ENCODE assay signal across 1 cellular context in genomic region chr16:17273142-17273561, GRCh38.
A peak's percentile ranks its signal among the peaks of the same experiment; 100 is the strongest.
TF ChIP-seq lines count a peak whose summit lies in the region.

No MANE protein-coding gene starts in this region.

TF ChIP-seq in GM12878, 131 proteins besides CTCF, POLR2A, EP300 and RAD21 (continued from another document and continues in another):
- TF ChIP-seq PKNOX1 (IDR thresholded peaks at IDR 0.05) (no peak), TBL1XR1 (IDR thresholded peaks at IDR 0.05; ENCODE audit: low read depth, low read length) (no peak), FOS (IDR thresholded peaks at IDR 0.05; ENCODE audit: borderline replicate concordance, extremely low read depth, insufficient read length) (no peak), MTA2 (IDR thresholded peaks at IDR 0.05; ENCODE audit: low read depth) (0 out of 2 replicates have a peak, but pooled peaks have one; percentile 29), PAX8 (IDR thresholded peaks at IDR 0.05) (no peak), ZNF592 (IDR thresholded peaks at IDR 0.05) (no peak), NFIC (IDR thresholded peaks at IDR 0.05; ENCODE audit: low read depth, low read length) (peak; percentile 44; the same call in 1 of the 2 replicates), EED (IDR thresholded peaks at IDR 0.05; ENCODE audit: low read depth) (0 out of 2 replicates have a peak, but pooled peaks have one; percentile 30), MYB (IDR thresholded peaks at IDR 0.05; ENCODE audit: borderline replicate concordance, low read depth, low read length) (no peak), NR2C2 (IDR thresholded peaks at IDR 0.05; ENCODE audit: borderline replicate concordance, control insufficient read depth, insufficient read length, low read depth) (no peak), SMAD5 (IDR thresholded peaks at IDR 0.05; ENCODE audit: low read depth) (no peak), HDGF (IDR thresholded peaks at IDR 0.05) (no peak), RUNX3 (IDR thresholded peaks at IDR 0.05; ENCODE audit: low read length) (peak; percentile 95), IRF5 (IDR thresholded peaks at IDR 0.05; ENCODE audit: borderline replicate concordance) (no peak), USF2 (IDR thresholded peaks at IDR 0.05; ENCODE audit: borderline replicate concordance, low read depth, low read length) (no peak), NBN (IDR thresholded peaks at IDR 0.05) (peak; percentile 59; the same call in 1 of the 2 replicates), MXI1 (IDR thresholded peaks at IDR 0.05; ENCODE audit: low read depth, low read length) (no peak), RELB (IDR thresholded peaks at IDR 0.05; ENCODE audit: low read depth) (no peak), BACH1 (IDR thresholded peaks at IDR 0.05; ENCODE audit: borderline replicate concordance) (no peak), SMARCA5 (IDR thresholded peaks at IDR 0.05) (no peak), MEF2A (IDR thresholded peaks at IDR 0.05; ENCODE audit: insufficient read depth, low read depth, low read length) (no peak), SREBF2 (IDR thresholded peaks at IDR 0.05; ENCODE audit: low read length) (no peak), YBX1 (IDR thresholded peaks at IDR 0.05) (no peak), PBX3 (IDR thresholded peaks at IDR 0.05; ENCODE audit: insufficient replicate concordance, low read depth, low read length) (no peak), MTA3 (IDR thresholded peaks at IDR 0.05; ENCODE audit: borderline replicate concordance, low read length) (no peak), CEBPB (IDR thresholded peaks at IDR 0.05; ENCODE audit: borderline replicate concordance in 1 of 2, low read depth in 2 of 2, low read length in 2 of 2) (0 out of 4 replicates have a peak, but pooled peaks of 1 of the 2 experiments have one; percentile 59), KAT2A (conservative IDR thresholded peaks at IDR 0.05; ENCODE audit: control insufficient read depth, low read depth, low read length) (no peak), SMC3 (IDR thresholded peaks at IDR 0.05; ENCODE audit: borderline replicate concordance, low read length) (no peak), FOXM1 (IDR thresholded peaks at IDR 0.05; ENCODE audit: low read depth, low read length) (peak; percentile 45; the same call in 1 of the 2 replicates), CREM (IDR thresholded peaks at IDR 0.05; ENCODE audit: low read depth) (peak; percentile 74; the same call in 1 of the 2 replicates), CHD1 (IDR thresholded peaks at IDR 0.05; ENCODE audit: low read depth, low read length) (no peak), ZNF24 (IDR thresholded peaks at IDR 0.05) (no peak), ZSCAN29 (IDR thresholded peaks at IDR 0.05) (no peak), STAT1 (conservative IDR thresholded peaks at IDR 0.05) (no peak), JUND (IDR thresholded peaks at IDR 0.05; ENCODE audit: low read depth, low read length) (peak; percentile 63; the same call in 1 of the 2 replicates), EZH2 (IDR thresholded peaks at IDR 0.05; ENCODE audit: borderline replicate concordance, control insufficient read depth, low read depth, low read length) (no peak), ZNF274 (IDR thresholded peaks at IDR 0.05; ENCODE audit: insufficient read depth, insufficient read length) (no peak), NFXL1 (IDR thresholded peaks at IDR 0.05; ENCODE audit: borderline replicate concordance) (no peak), RELA (IDR thresholded peaks at IDR 0.05; ENCODE audit: borderline replicate concordance, partially characterized antibody) (no peak), HDAC6 (IDR thresholded peaks at IDR 0.05; ENCODE audit: unreplicated experiment) (no peak)
- TF ChIP-seq, protein P1, sequence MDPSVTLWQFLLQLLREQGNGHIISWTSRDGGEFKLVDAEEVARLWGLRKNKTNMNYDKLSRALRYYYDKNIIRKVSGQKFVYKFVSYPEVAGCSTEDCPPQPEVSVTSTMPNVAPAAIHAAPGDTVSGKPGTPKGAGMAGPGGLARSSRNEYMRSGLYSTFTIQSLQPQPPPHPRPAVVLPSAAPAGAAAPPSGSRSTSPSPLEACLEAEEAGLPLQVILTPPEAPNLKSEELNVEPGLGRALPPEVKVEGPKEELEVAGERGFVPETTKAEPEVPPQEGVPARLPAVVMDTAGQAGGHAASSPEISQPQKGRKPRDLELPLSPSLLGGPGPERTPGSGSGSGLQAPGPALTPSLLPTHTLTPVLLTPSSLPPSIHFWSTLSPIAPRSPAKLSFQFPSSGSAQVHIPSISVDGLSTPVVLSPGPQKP (IDR thresholded peaks at IDR 0.05; ENCODE audit: low read depth, low read length) = no peak
- TF ChIP-seq, protein P2, sequence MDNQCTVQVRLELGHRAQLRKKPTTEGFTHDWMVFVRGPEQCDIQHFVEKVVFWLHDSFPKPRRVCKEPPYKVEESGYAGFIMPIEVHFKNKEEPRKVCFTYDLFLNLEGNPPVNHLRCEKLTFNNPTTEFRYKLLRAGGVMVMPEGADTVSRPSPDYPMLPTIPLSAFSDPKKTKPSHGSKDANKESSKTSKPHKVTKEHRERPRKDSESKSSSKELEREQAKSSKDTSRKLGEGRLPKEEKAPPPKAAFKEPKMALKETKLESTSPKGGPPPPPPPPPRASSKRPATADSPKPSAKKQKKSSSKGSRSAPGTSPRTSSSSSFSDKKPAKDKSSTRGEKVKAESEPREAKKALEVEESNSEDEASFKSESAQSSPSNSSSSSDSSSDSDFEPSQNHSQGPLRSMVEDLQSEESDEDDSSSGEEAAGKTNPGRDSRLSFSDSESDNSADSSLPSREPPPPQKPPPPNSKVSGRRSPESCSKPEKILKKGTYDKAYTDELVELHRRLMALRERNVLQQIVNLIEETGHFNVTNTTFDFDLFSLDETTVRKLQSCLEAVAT (IDR thresholded peaks at IDR 0.05) = 0 out of 2 replicates have a peak, but pooled peaks have one; percentile 22
- TF ChIP-seq, protein P3, sequence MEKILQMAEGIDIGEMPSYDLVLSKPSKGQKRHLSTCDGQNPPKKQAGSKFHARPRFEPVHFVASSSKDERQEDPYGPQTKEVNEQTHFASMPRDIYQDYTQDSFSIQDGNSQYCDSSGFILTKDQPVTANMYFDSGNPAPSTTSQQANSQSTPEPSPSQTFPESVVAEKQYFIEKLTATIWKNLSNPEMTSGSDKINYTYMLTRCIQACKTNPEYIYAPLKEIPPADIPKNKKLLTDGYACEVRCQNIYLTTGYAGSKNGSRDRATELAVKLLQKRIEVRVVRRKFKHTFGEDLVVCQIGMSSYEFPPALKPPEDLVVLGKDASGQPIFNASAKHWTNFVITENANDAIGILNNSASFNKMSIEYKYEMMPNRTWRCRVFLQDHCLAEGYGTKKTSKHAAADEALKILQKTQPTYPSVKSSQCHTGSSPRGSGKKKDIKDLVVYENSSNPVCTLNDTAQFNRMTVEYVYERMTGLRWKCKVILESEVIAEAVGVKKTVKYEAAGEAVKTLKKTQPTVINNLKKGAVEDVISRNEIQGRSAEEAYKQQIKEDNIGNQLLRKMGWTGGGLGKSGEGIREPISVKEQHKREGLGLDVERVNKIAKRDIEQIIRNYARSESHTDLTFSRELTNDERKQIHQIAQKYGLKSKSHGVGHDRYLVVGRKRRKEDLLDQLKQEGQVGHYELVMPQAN (conservative IDR thresholded peaks at IDR 0.05) = no peak
- TF ChIP-seq, protein P4, sequence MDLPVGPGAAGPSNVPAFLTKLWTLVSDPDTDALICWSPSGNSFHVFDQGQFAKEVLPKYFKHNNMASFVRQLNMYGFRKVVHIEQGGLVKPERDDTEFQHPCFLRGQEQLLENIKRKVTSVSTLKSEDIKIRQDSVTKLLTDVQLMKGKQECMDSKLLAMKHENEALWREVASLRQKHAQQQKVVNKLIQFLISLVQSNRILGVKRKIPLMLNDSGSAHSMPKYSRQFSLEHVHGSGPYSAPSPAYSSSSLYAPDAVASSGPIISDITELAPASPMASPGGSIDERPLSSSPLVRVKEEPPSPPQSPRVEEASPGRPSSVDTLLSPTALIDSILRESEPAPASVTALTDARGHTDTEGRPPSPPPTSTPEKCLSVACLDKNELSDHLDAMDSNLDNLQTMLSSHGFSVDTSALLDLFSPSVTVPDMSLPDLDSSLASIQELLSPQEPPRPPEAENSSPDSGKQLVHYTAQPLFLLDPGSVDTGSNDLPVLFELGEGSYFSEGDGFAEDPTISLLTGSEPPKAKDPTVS (IDR thresholded peaks at IDR 0.05; ENCODE audit: low read depth, low read length) = no peak
- TF ChIP-seq, protein P5, sequence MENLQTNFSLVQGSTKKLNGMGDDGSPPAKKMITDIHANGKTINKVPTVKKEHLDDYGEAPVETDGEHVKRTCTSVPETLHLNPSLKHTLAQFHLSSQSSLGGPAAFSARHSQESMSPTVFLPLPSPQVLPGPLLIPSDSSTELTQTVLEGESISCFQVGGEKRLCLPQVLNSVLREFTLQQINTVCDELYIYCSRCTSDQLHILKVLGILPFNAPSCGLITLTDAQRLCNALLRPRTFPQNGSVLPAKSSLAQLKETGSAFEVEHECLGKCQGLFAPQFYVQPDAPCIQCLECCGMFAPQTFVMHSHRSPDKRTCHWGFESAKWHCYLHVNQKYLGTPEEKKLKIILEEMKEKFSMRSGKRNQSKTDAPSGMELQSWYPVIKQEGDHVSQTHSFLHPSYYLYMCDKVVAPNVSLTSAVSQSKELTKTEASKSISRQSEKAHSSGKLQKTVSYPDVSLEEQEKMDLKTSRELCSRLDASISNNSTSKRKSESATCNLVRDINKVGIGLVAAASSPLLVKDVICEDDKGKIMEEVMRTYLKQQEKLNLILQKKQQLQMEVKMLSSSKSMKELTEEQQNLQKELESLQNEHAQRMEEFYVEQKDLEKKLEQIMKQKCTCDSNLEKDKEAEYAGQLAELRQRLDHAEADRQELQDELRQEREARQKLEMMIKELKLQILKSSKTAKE (IDR thresholded peaks at IDR 0.05; ENCODE audit: low read depth, poor library complexity, severe bottlenecking) = no peak
